In the genomic region with DNA sequence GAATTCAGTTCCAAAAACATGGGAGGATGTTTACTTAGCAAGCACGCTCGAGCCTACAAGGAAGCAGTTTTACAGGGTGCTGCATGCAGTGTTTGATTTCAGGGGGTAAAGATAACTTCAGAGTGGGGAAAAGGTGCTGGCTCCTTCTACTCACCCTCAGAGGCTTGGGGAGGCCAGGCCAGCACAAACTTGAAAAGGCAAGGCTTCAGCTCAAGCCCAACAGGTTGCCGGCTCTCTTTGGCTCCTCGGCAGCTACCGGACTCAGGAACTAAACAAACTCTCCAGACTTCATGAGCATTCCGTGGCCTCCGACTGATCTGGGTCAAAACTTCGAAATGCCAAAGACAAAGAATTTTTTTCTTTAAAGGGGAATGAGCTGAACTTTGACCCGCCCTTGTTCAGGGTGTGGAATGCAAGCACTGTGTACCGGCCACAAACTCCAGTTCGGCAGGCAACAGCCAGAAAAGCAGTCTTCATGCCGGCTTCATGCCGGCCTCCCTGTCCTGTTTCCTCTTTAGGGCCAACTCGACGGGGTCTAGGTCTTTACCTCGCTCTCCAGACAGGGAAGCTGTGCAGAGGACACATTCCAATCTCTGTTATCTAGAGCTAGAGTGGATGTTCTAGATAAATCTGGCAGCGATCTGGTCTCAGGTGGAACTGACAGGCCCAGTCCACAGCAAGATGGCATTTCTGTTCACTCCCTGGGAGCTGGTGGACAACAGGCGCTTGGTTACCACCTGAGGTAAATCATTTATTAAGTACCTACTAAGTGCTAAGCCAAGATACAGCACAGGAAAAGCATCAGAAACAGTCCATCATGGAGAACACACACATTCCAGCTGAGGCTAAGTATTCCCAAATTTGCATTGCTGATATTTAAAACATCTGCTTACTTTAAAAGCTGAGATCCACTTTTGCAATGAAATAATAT, we compare ENCODE assay signal across 8 cellular contexts.
DNase-seq lines count a peak whose midpoint lies in the region; ATAC-seq and TF ChIP-seq lines count a peak whose summit lies in the region.

No MANE protein-coding gene starts in this region.

- no peaks in the 10 kb centered on the region for H3K9me3 ChIP-seq in T-helper 17 cell (ENCODE audit: control insufficient read depth, low read length, poor library complexity, severe bottlenecking)
- no peaks in the 10 kb centered on the region for H3K9me3 ChIP-seq in heart right ventricle
- no peaks in the 10 kb centered on the region for H3K9me3 ChIP-seq in skeletal muscle tissue (ENCODE audit: control insufficient read depth in 3 of 3, low read length in 3 of 3)

- H3K27me3 Mint-ChIP-seq in T-helper 17 cell (no peaks in the 10 kb centered on the region), mesothelial cell of epicardium (ENCODE audit: low read depth) (peaks cover 2% of the 10 kb centered on the region)

- WGBS in heart right ventricle, 2 donors, result 22 to 53% methylated on average over 18 of the region's 18 CpGs

- intact Hi-C loops in heart right ventricle (cut with DNase I), result loop anchor here in 8 of 10 donors (2.0 to 10.0 kb wide), 6 partner anchors 42 to 170 kb away; no protein-coding TSS in a partner anchor

- H3K4me1 Mint-ChIP-seq in T-helper 17 cell (peaks cover 70% of the 10 kb centered on the region), mesothelial cell of epicardium (peaks cover 14% of the 10 kb centered on the region)

- H3K27ac Mint-ChIP-seq in T-helper 17 cell (peak overlapping the region; percentile 88), mesothelial cell of epicardium (no peak overlapping the region)

- H3K4me3 ChIP-seq in GM12864 (ENCODE audit: low read depth, low read length) (peak overlapping the region; percentile 31; the same call in 1 of the 2 replicates), heart right ventricle (peak overlapping the region in 9 of 10 donors; percentile 8 to 41 (median 27)), skeletal muscle tissue (ENCODE audit: low read length in 3 of 3) (peak overlapping the region; percentile 49 to 57 (median 49))

- peaks cover 8% of the 10 kb centered on the region for H3K36me3 Mint-ChIP-seq in T-helper 17 cell (ENCODE audit: low read depth)
- H3K36me3 Mint-ChIP-seq in mesothelial cell of epicardium, result no peaks in the 10 kb centered on the region

- H3K27me3 ChIP-seq in heart right ventricle (no peaks in the 10 kb centered on the region), skeletal muscle tissue (ENCODE audit: control insufficient read depth in 3 of 3, insufficient read depth in 3 of 3, low read length in 3 of 3) (no peaks in the 10 kb centered on the region)

- H3K4me3 Mint-ChIP-seq in T-helper 17 cell (peak overlapping the region; percentile 75), mesothelial cell of epicardium (no peak overlapping the region)

- no peak for DNase-seq in GM12864 (ENCODE audit: low read depth)
- DNase-seq in T-helper 17 cell, result no peak
- DNase-seq in heart right ventricle, result no peak
- no peak for DNase-seq in stimulated activated CD4-positive, alpha-beta T cell treated with anti-CD3 and anti-CD28 coated beads, Interleukin-4, amount 100 ng/mL, for 4 hours
- no peak for DNase-seq in mesothelial cell of epicardium (ENCODE audit: low spot score in 2 of 2, unreplicated experiment in 2 of 2)

- peaks cover 38 to 85% (median 78%) of the 10 kb centered on the region in 9 donors for H3K4me1 ChIP-seq in heart right ventricle
- peaks cover 70 to 74% (median 71%) of the 10 kb centered on the region in 3 donors for H3K4me1 ChIP-seq in skeletal muscle tissue (ENCODE audit: control insufficient read depth in 3 of 3, insufficient read depth in 3 of 3, low read length in 3 of 3)

- H3K36me3 ChIP-seq in heart right ventricle (peaks cover 0 to 4% (median 0%) of the 10 kb centered on the region in 9 donors), skeletal muscle tissue (ENCODE audit: control insufficient read depth in 3 of 3, insufficient read depth in 3 of 3, low read length in 3 of 3) (peaks cover 0 to 4% (median 2%) of the 10 kb centered on the region in 3 donors)

- no peaks in the 10 kb centered on the region for H3K9me3 Mint-ChIP-seq in mesothelial cell of epicardium

- peak overlapping the region; percentile 47 to 79 (median 62) for H3K9ac ChIP-seq in skeletal muscle tissue (ENCODE audit: low read depth in 1 of 3, low read length in 3 of 3)

- H3K27ac ChIP-seq in heart right ventricle (peak overlapping the region; percentile 73 to 100 (median 95)), skeletal muscle tissue (ENCODE audit: low read depth, low read length) (peak overlapping the region; percentile 100)

- TF ChIP-seq CTCF in GM12864 (IDR thresholded peaks at IDR 0.05; ENCODE audit: low read depth, low read length, missing control alignments), result no peak
- no peak for TF ChIP-seq CTCF in heart right ventricle (IDR thresholded peaks at IDR 0.05)
- TF ChIP-seq CTCF in mesothelial cell of epicardium (IDR thresholded peaks at IDR 0.05; ENCODE audit: unreplicated experiment), result no peak

- ATAC-seq in T-helper 17 cell, result no peak
- ATAC-seq in heart right ventricle, result no peak
- ATAC-seq in GM21515 (IDR thresholded peaks at IDR 0.05; ENCODE audit: unreplicated experiment), result no peak
- ATAC-seq in HG03354 (IDR thresholded peaks at IDR 0.05; ENCODE audit: poor library complexity, severe bottlenecking, unreplicated experiment), result no peak
